Comparison of ENCODE assay signal across 1 cellular context in the genomic region with DNA sequence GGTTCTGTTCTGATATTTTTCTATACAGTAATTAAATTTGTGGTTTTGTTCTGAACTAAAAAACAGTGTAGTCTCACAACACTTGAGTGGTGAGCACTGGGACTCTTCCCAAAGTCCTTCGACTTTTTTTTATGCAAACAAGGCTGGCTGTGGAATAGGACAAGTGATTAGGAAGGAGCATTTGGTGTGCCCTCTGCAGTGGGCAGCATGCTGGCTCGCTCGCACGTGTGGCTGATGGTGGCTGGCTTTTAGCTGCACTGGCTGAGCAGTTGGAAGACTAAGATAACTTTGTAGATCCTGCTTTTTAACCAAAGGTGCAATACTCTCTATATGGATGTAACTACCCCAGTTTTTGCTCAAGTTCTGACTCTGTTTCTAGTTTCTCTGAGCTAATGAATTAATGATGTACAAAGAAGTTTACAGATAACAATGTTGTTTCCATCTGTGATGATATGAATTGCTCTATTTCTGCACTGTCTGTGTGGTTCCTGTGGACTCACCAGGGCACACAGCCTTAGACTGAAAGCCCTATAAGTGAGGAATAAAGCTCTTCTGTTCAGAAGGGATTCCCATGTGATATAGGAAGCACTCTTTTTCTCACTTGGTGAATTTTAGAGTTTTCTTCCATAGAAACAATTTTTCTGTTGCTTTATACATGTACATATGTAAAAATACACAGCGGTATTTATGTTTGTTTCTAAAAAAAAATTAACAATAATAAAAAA.
TF ChIP-seq lines count a peak whose summit lies in the region.

No MANE protein-coding gene starts in this region.

TF ChIP-seq in WTC11, 78 proteins besides CTCF, POLR2A, EP300 and RAD21:
- 0 out of 2 replicates have a peak, but pooled peaks have one; percentile 3 for TF ChIP-seq NFATC4 (CRISPR knock-in tag; IDR thresholded peaks at IDR 0.05)
- no peak for TF ChIP-seq GTF2I (CRISPR knock-in tag; conservative IDR thresholded peaks at IDR 0.05)
